ENCODE assay signal across 21 cellular contexts in the genomic region with DNA sequence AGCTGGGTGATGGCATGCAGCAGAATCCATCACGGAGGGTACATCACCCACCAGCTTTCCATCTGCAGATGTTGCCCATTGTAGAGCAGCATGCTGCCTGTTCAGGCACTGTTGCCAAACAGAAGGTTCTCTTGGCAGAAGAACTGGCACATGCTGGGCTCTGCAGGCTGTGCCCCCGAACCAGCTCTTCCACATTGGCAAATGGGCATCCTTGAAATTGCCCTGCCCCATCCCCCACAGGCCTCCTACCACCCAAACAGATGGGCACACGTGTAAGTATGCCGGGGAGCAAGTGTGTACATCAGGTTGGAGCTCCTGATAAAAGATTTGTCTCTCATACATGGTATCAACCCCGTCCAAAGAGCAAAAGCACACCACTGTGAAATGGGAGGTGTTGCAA.
DNase-seq lines count a peak whose midpoint lies in the region; ATAC-seq and TF ChIP-seq lines count a peak whose summit lies in the region.
"Had no signal": no experiment of that assay in that cellular context is flagged by ENCODE, and none has a peak within 500 bp of the region (broad histone marks: within the 10 kb centered on the region; RNA-seq: fewer than 3 reads in every experiment).

No MANE protein-coding gene starts in this region.

- H3K4me1 Mint-ChIP-seq in GM23338: no peaks in the 10 kb centered on the region
- H3K4me1 Mint-ChIP-seq: B cell; CD4-positive, CD25-positive, alpha-beta regulatory T cell; H9 had no signal

- H2BK120ac ChIP-seq in IMR-90 (ENCODE audit: low read depth, low read length): peak overlapping the region; percentile 52; the same call in 1 of the 2 replicates
- no peak overlapping the region for H2BK120ac ChIP-seq in mesenchymal stem cell (ENCODE audit: low read depth, low read length)

- H4K20me1 ChIP-seq in IMR-90 (ENCODE audit: insufficient read depth, low read length) (no peaks in the 10 kb centered on the region), GM23338 (replicated peaks; ENCODE audit: insufficient read depth) (no peaks in the 10 kb centered on the region)
- H4K20me1 ChIP-seq: BLaER1 had no signal

- H3K4me3 ChIP-seq in IMR-90 (ENCODE audit: insufficient read depth, low read depth, low read length): no peak overlapping the region
- H3K4me3 ChIP-seq in mesenchymal stem cell (ENCODE audit: insufficient read depth in 1 of 2, low read depth in 1 of 2, low read length in 2 of 2): no peak overlapping the region
- no peak overlapping the region for H3K4me3 ChIP-seq in GM23338
- H3K4me3 ChIP-seq: A549, BLaER1, GM23248 had no signal

- H2BK12ac ChIP-seq in mesenchymal stem cell (ENCODE audit: low read length in 2 of 2): no peak overlapping the region

- H3K23ac ChIP-seq in IMR-90 (ENCODE audit: low read depth, low read length): no peak overlapping the region
- no peak overlapping the region for H3K23ac ChIP-seq in mesenchymal stem cell (ENCODE audit: low read length in 2 of 2)

- H3K4me2 ChIP-seq in IMR-90 (ENCODE audit: low read depth, low read length) (no peak overlapping the region), mesenchymal stem cell (ENCODE audit: low read length, poor library complexity, severe bottlenecking) (no peak overlapping the region), GM23338 (no peak overlapping the region)
- H3K4me2 ChIP-seq: A549, BLaER1 had no signal

- no peaks in the 10 kb centered on the region for H3K36me3 ChIP-seq in IMR-90 (ENCODE audit: control insufficient read depth, insufficient read depth, low read length)
- H3K36me3 ChIP-seq in mesenchymal stem cell (ENCODE audit: control insufficient read depth in 1 of 2, insufficient read depth in 2 of 2, low read depth in 1 of 2, low read length in 2 of 2): no peaks in the 10 kb centered on the region
- H3K36me3 ChIP-seq in GM23338 (ENCODE audit: insufficient read depth): no peaks in the 10 kb centered on the region
- H3K36me3 ChIP-seq: BLaER1 had no signal

- H3F3A ChIP-seq in GM23338 (replicated peaks; ENCODE audit: low read depth): no peaks in the 10 kb centered on the region

- intact Hi-C loops in IMR-90 (cut with micrococcal nuclease): no loop called here

- TF ChIP-seq POLR2A in IMR-90 (IDR thresholded peaks at IDR 0.05; ENCODE audit: low read depth, low read length): no peak

- H4K91ac ChIP-seq in IMR-90 (ENCODE audit: insufficient read depth, low read depth, low read length): no peak overlapping the region
- no peak overlapping the region for H4K91ac ChIP-seq in mesenchymal stem cell (ENCODE audit: low read length)

- no peak overlapping the region for H4K5ac ChIP-seq in IMR-90 (ENCODE audit: low read depth, low read length)

- H3K27me3 ChIP-seq in IMR-90 (ENCODE audit: control insufficient read depth, insufficient read depth, low read length) (no peaks in the 10 kb centered on the region), mesenchymal stem cell (ENCODE audit: control insufficient read depth in 1 of 2, insufficient read depth in 1 of 2, low read length in 2 of 2) (peaks cover 0 to 14% of the 10 kb centered on the region in 2 experiments), GM23338 (ENCODE audit: insufficient read depth) (no peaks in the 10 kb centered on the region)
- H3K27me3 ChIP-seq: BLaER1 had no signal

- no peak overlapping the region for H3K56ac ChIP-seq in IMR-90 (ENCODE audit: extremely low read depth, insufficient read depth, low read length)

- no peaks in the 10 kb centered on the region for H3K9me3 Mint-ChIP-seq in GM23338
- H3K9me3 Mint-ChIP-seq: H9 had no signal

- dilution Hi-C loops in IMR-90 (cut with HindIII; ENCODE audit: low sequenced_read_pairs, unreplicated experiment): no loop called here

- no peak overlapping the region for H2AK9ac ChIP-seq in IMR-90 (replicated peaks; ENCODE audit: low read depth, low read length, poor library complexity)

- in situ Hi-C loops in IMR-90 (cut with MboI; ENCODE audit: low sequenced_read_pairs): no loop called here

- H3K9ac ChIP-seq in IMR-90 (ENCODE audit: low read depth, low read length) (no peak overlapping the region), mesenchymal stem cell (ENCODE audit: low read length) (no peak overlapping the region)
- H3K9ac ChIP-seq: BLaER1, GM23248 had no signal

- no peak for TF ChIP-seq RAD21 in IMR-90 (IDR thresholded peaks at IDR 0.05; ENCODE audit: low read length)

- no peak overlapping the region for H3K4me3 Mint-ChIP-seq in GM23338
- H3K4me3 Mint-ChIP-seq: B cell; CD4-positive, CD25-positive, alpha-beta regulatory T cell; CD8-positive, alpha-beta T cell; H9 had no signal

- H3K9me1 ChIP-seq in IMR-90 (ENCODE audit: insufficient read depth, low read length): peaks cover 3% of the 10 kb centered on the region; the same call in 1 of the 2 replicates

- H3K14ac ChIP-seq in IMR-90 (replicated peaks; ENCODE audit: low read depth, low read length): no peak overlapping the region
- H3K14ac ChIP-seq in mesenchymal stem cell (ENCODE audit: low read length in 2 of 2): no peak overlapping the region

- TF ChIP-seq CTCF in IMR-90 (conservative IDR thresholded peaks at IDR 0.05; ENCODE audit: low read depth, low read length) (no peak), GM23338 (conservative IDR thresholded peaks at IDR 0.05; ENCODE audit: low read depth in 2 of 2) (no peak)

- no peaks in the 10 kb centered on the region for H3K9me3 ChIP-seq in IMR-90 (ENCODE audit: control insufficient read depth, insufficient read depth, low read length)
- H3K9me3 ChIP-seq in mesenchymal stem cell (ENCODE audit: control insufficient read depth, low read length): no peaks in the 10 kb centered on the region
- H3K9me3 ChIP-seq: A549, BLaER1, Caco-2 had no signal

- H3K9me2 ChIP-seq in GM23338 (ENCODE audit: insufficient read depth): peaks cover 17% of the 10 kb centered on the region

- no peaks in the 10 kb centered on the region for H3K79me2 ChIP-seq in GM23338 (replicated peaks; ENCODE audit: insufficient read depth)

- H3K27ac Mint-ChIP-seq in GM23338: no peak overlapping the region
- H3K27ac Mint-ChIP-seq: B cell; CD4-positive, CD25-positive, alpha-beta regulatory T cell; CD8-positive, alpha-beta T cell; H9 had no signal

- peak overlapping the region; percentile 61; the same call in 1 of the 3 replicates for H2BK15ac ChIP-seq in IMR-90 (ENCODE audit: low read depth, low read length)
- H2BK15ac ChIP-seq in mesenchymal stem cell (ENCODE audit: low read depth, poor library complexity, severe bottlenecking): peak overlapping the region; percentile 53

- peak overlapping the region; percentile 88; the same call in 1 of the 2 replicates for H2BK20ac ChIP-seq in IMR-90 (ENCODE audit: low read depth, low read length)

- no peak overlapping the region for H3K4ac ChIP-seq in IMR-90 (ENCODE audit: low read depth, low read length)
- H3K4ac ChIP-seq in mesenchymal stem cell (ENCODE audit: low read depth in 1 of 2, low read length in 2 of 2): no peak overlapping the region

- 83% methylated on average over 1 of the region's 5 CpGs; no CpG with 5 or more reads in 1 of the 2 experiments for WGBS in IMR-90 (ENCODE audit: extremely low coverage in 2 of 2, insufficient read length in 1 of 2), 2 experiments
- 90% methylated on average over 5 of the region's 5 CpGs for WGBS in mesenchymal stem cell

- DNase-seq in Ammon's horn (ENCODE audit: low spot score): peak; percentile 51
- no peak for DNase-seq in IMR-90
- DNase-seq in cerebellar nuclear complex (lab: John Stamatoyannopoulos, UW): peak; percentile 36 to 78
- DNase-seq in mesenchymal stem cell: no peak
- no peak for DNase-seq in NCI-H2171 treated with DMSO at 0.1 percent for 48 hours (lab: John Stamatoyannopoulos, UW)
- no peak for DNase-seq in GM23338 (ENCODE audit: low spot score)
- DNase-seq: 8988T; Caco-2; CD4-positive, CD25-positive, alpha-beta regulatory T cell; CD8-positive, alpha-beta T cell; DMS53; DMS79 treated with DMSO at 0.1 percent for 48 hours; GM23248; H9 had no signal

- POLR2A ChIA-PET in IMR-90 (lab: Charles Lee; ENCODE audit: unreplicated experiment): no interaction called here

- H4K8ac ChIP-seq in IMR-90 (ENCODE audit: low read depth in 2 of 2, low read length in 2 of 2) (no peak overlapping the region), mesenchymal stem cell (ENCODE audit: low read length) (no peak overlapping the region)

- H3K4me1 ChIP-seq in IMR-90 (ENCODE audit: control insufficient read depth, insufficient read depth, low read length): no peaks in the 10 kb centered on the region; the same call in 1 of the 2 replicates
- no peaks in the 10 kb centered on the region for H3K4me1 ChIP-seq in mesenchymal stem cell (ENCODE audit: control insufficient read depth, insufficient read depth, low read depth, low read length)
- H3K4me1 ChIP-seq in GM23338 (ENCODE audit: insufficient read depth): no peaks in the 10 kb centered on the region
- H3K4me1 ChIP-seq: A549, BLaER1, Caco-2 had no signal

- no peaks in the 10 kb centered on the region for H3K79me1 ChIP-seq in IMR-90 (ENCODE audit: low read depth in 1 of 2, low read length in 2 of 2)
- H3K79me1 ChIP-seq in mesenchymal stem cell (replicated peaks; ENCODE audit: low read length, poor library complexity, severe bottlenecking): no peaks in the 10 kb centered on the region

- no TSS peak for BruUV-seq in IMR-90 (replicated peaks; lab: Mats Ljungman, UMichigan)

- H3K27ac ChIP-seq in IMR-90 (ENCODE audit: insufficient read depth, low read length) (no peak overlapping the region), mesenchymal stem cell (ENCODE audit: low read length, poor library complexity, severe bottlenecking) (no peak overlapping the region), GM23338 (ENCODE audit: low read depth) (no peak overlapping the region)
- H3K27ac ChIP-seq: A549, BLaER1, C4-2B, GM23248 had no signal

- H2BK5ac ChIP-seq in IMR-90 (ENCODE audit: low read depth, low read length, poor library complexity, severe bottlenecking): no peak overlapping the region
- no peak overlapping the region for H2BK5ac ChIP-seq in mesenchymal stem cell (ENCODE audit: low read depth, low read length, poor library complexity, severe bottlenecking)

- H2AFZ ChIP-seq in IMR-90 (replicated peaks; ENCODE audit: low read length, poor library complexity): no peak overlapping the region
- no peak overlapping the region for H2AFZ ChIP-seq in mesenchymal stem cell (ENCODE audit: low read depth, low read length)
- H2AFZ ChIP-seq in GM23338: no peak overlapping the region
- H2AFZ ChIP-seq: GM23248 had no signal

- H3K36me3 Mint-ChIP-seq in GM23338 (ENCODE audit: low read depth): no peaks in the 10 kb centered on the region
- H3K36me3 Mint-ChIP-seq: CD4-positive, CD25-positive, alpha-beta regulatory T cell; CD8-positive, alpha-beta T cell had no signal

- H2AK5ac ChIP-seq in IMR-90 (ENCODE audit: low read depth, low read length) (peak overlapping the region; percentile 42; the same call in 1 of the 2 replicates), mesenchymal stem cell (ENCODE audit: low read length, severe bottlenecking) (no peak overlapping the region)

- no peak overlapping the region for H3K18ac ChIP-seq in IMR-90 (ENCODE audit: low read depth, low read length)
- no peak overlapping the region for H3K18ac ChIP-seq in mesenchymal stem cell (ENCODE audit: low read depth in 1 of 2, low read length in 2 of 2)

- peaks cover 2% of the 10 kb centered on the region for H3K27me3 Mint-ChIP-seq in GM23338 (ENCODE audit: insufficient read depth, low read depth, poor library complexity)
- H3K27me3 Mint-ChIP-seq: B cell; CD4-positive, CD25-positive, alpha-beta regulatory T cell had no signal

- ATAC-seq in IMR-90 (ENCODE audit: low read depth) (no peak), HG03442 (IDR thresholded peaks at IDR 0.05; ENCODE audit: unreplicated experiment) (no peak), GM23338 (no peak), GM19463 (IDR thresholded peaks at IDR 0.05; ENCODE audit: unreplicated experiment) (no peak)
- ATAC-seq: A549; CD8-positive, alpha-beta T cell; HCT116 had no signal

- CTCF ChIA-PET in IMR-90 (lab: Yijun Ruan, JAX): interaction anchor here (0.8 kb wide), 1 partner anchor 16 kb away, joined by 3 read pairs; no protein-coding TSS in a partner anchor

Comparison
In these comparisons a context has a peak if more than half of its experiments do, and no peak if none do; other contexts are left out.
1. DNase-seq: peak in Ammon's horn (single experiment) and cerebellar nuclear complex (2 of 2); none in IMR-90 (single experiment), mesenchymal stem cell (single experiment), NCI-H2171 treated with DMSO at 0.1 percent for 48 hours (single experiment) and GM23338 (single experiment).